In the genomic region with DNA sequence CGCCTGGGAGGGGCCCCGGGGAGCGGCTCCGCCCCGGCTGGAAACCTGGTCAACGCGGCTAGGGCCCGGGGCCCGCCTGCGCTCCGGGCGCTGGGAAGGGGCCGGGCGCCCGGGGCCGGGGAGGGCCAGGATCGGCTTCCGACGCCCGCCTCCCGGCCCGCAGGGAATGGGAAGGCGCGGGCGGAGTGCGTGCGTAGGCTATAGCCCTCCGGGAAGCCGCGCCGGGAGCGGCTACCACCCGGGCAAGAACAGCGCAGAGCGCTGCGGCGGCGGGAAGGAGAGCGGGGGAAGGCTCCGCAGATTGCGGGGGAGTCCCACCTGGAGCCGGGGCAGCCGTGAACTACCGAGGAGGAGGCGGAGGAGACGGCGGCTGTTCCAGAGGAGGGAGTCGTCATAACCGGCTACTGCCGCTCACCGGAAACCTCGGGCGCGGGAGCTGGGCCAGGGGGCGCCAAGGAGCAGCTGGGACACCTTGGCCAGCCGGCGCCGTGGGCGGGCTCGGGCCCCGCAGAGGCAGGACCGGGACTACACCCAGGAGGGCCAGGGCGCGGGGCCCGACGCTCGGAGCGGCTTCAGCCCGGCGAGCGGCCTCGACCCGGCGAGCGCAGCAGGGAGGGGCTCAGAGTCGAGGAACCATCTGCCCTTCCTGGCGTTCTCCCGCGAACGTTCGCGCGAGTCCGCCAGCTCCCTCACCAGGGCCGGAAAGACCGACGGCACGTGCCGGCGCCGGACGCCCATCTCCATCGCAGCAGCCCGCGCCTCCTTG, we compare ENCODE assay signal across 8 cellular contexts. TPM values are rescaled to one million over a fixed set of nuclear protein-coding genes. Genes with fewer than 3 reads are reported as not detected.
A peak's percentile ranks its signal among the peaks of the same experiment; 100 is the strongest.
DNase-seq lines count a peak whose midpoint lies in the region; ATAC-seq and TF ChIP-seq lines count a peak whose summit lies in the region.

A gene (minus strand): TSS at position 429 of the 766 bp plus-strand sequence. CDS start 3,838 bp downstream, outside the sequence.

- no peaks in the 10 kb centered on the region for H3K27me3 Mint-ChIP-seq in activated CD8-positive, alpha-beta T cell treated with anti-CD3 and anti-CD28 coated beads for 36 hours

- H3K9me3 Mint-ChIP-seq in activated CD8-positive, alpha-beta T cell treated with anti-CD3 and anti-CD28 coated beads for 36 hours, result peaks cover 1% of the 10 kb centered on the region

- intact Hi-C loops in activated CD8-positive, alpha-beta T cell treated with anti-CD3 and anti-CD28 coated beads for 36 hours (cut with micrococcal nuclease), result no loop called here

- H3K36me3 ChIP-seq in BJ (ENCODE audit: control insufficient read depth, insufficient read depth, low read length), result peaks cover 5% of the 10 kb centered on the region
- H3K36me3 ChIP-seq in lung (ENCODE audit: control insufficient read depth in 2 of 2, insufficient read depth in 2 of 2, low read length in 2 of 2), result peaks cover 0 to 4% of the 10 kb centered on the region in 2 donors

- H3K4me3 ChIP-seq in BJ (ENCODE audit: low read depth, low read length) (peak within 1 kb of the TSS; percentile 76), lung (peak within 1 kb of the TSS; percentile 89)

- peak within 1 kb of the TSS; percentile 99 to 100 for H3K27ac ChIP-seq in lung (ENCODE audit: low read depth in 1 of 2, low read length in 1 of 2)

- peaks cover 13% of the 10 kb centered on the region for H3K36me3 Mint-ChIP-seq in activated CD8-positive, alpha-beta T cell treated with anti-CD3 and anti-CD28 coated beads for 36 hours (ENCODE audit: low read depth)

- H3K27ac Mint-ChIP-seq in activated CD8-positive, alpha-beta T cell treated with anti-CD3 and anti-CD28 coated beads for 36 hours, result peak within 1 kb of the TSS; percentile 83

- DNase-seq in BJ (ENCODE audit: low read depth) (peak; percentile 39), NCI-H748 treated with DMSO at 0.1 percent for 48 hours (lab: John Stamatoyannopoulos, UW) (peak; percentile 4), ecto neural progenitor cell (ENCODE audit: low spot score) (peak; percentile 88), lung (ENCODE audit: low spot score) (peak; percentile 88)
- DNase-seq in activated CD8-positive, alpha-beta T cell treated with anti-CD3 and anti-CD28 coated beads for 36 hours, result peak; percentile 84
- DNase-seq in stimulated activated CD8-positive, alpha-beta memory T cell treated with anti-CD3 and anti-CD28 coated beads, Interleukin-12 subunit alpha, Interleukin-12 subunit beta, amount 100 ng/mL, for 1 hour (ENCODE audit: low read depth), result peak; percentile 64

- 0% methylated on average over 85 to 95 of the region's 95 CpGs for WGBS in lung, 2 donors

- POLR2A ChIA-PET in BJ (lab: Charles Lee), result no interaction called here
- POLR2A ChIA-PET in activated CD8-positive, alpha-beta T cell treated with anti-CD3 and anti-CD28 coated beads for 36 hours (lab: Charles Lee), result interaction anchor here (0.6 to 1.4 kb wide), 6 partner anchors 16 to 1567 kb away, joined by 3 to 5 read pairs (median 4); a partner anchor contains a TSS

- peak; percentile 58 for TF ChIP-seq CTCF in BJ (IDR thresholded peaks at IDR 0.05; ENCODE audit: insufficient read depth, low read depth, low read length)
- TF ChIP-seq CTCF in activated CD8-positive, alpha-beta T cell treated with anti-CD3 and anti-CD28 coated beads for 36 hours (IDR thresholded peaks at IDR 0.05), result peak; percentile 59
- peak; percentile 36 for TF ChIP-seq CTCF in lung (IDR thresholded peaks at IDR 0.05; ENCODE audit: control extremely low read depth, extremely low read depth)

- no peaks in the 10 kb centered on the region for H3K9me3 ChIP-seq in lung (ENCODE audit: control insufficient read depth in 2 of 2, insufficient read depth in 1 of 2, low read length in 1 of 2)

- H3K4me1 ChIP-seq in lung (ENCODE audit: control insufficient read depth in 2 of 2, insufficient read depth in 2 of 2, low read length in 2 of 2), result peaks cover 8 to 11% of the 10 kb centered on the region in 2 donors

- peaks cover 20% of the 10 kb centered on the region for H3K4me1 Mint-ChIP-seq in activated CD8-positive, alpha-beta T cell treated with anti-CD3 and anti-CD28 coated beads for 36 hours (ENCODE audit: low read depth)

- CTCF ChIA-PET in BJ (lab: Yijun Ruan, JAX), result interaction anchor here (0.8 to 1.7 kb wide), 6 partner anchors 9 to 64 kb away, joined by 3 to 7 read pairs (median 3); no protein-coding TSS in a partner anchor
- CTCF ChIA-PET in activated CD8-positive, alpha-beta T cell treated with anti-CD3 and anti-CD28 coated beads for 36 hours (lab: Charles Lee), result interaction anchor here (0.6 to 1.4 kb wide), 5 partner anchors 10 to 76 kb away, joined by 3 to 4 read pairs (median 3); no protein-coding TSS in a partner anchor

- no peaks in the 10 kb centered on the region for H3K27me3 ChIP-seq in BJ (ENCODE audit: control insufficient read depth, insufficient read depth, low read length)
- H3K27me3 ChIP-seq in lung (ENCODE audit: control insufficient read depth, insufficient read depth), result no peaks in the 10 kb centered on the region

- peak within 1 kb of the TSS; percentile 80 for H3K4me3 Mint-ChIP-seq in activated CD8-positive, alpha-beta T cell treated with anti-CD3 and anti-CD28 coated beads for 36 hours

- ATAC-seq in GM19023 (IDR thresholded peaks at IDR 0.05; ENCODE audit: unreplicated experiment), result peak; percentile 83
- peak; percentile 86 for ATAC-seq in HG03196 (IDR thresholded peaks at IDR 0.05; ENCODE audit: unreplicated experiment)
- ATAC-seq in activated CD8-positive, alpha-beta T cell treated with anti-CD3 and anti-CD28 coated beads for 36 hours, result peak; percentile 81
- ATAC-seq in lung (ENCODE audit: insufficient read depth, low FRiP score), result peak; percentile 91

RNA-seq across cellular contexts. Expression of the gene that starts here (rescaled TPM):
- polyA plus RNA-seq in BJ (2011; rRNA removed), result 18.9 and 31.2 TPM in 2 replicates
- 22.2 and 22.8 TPM in 2 replicates for polyA minus RNA-seq in BJ (2011; rRNA and poly(A)+ RNA removed)
- total RNA-seq in activated CD8-positive, alpha-beta T cell treated with anti-CD3 and anti-CD28 coated beads for 36 hours, result 1 to 10 TPM; 4.3 to 4.9 TPM
- total RNA-seq in lung, result 10 to 100 TPM; 35.5 to 54.7 TPM
- 10 to 100 TPM; 14.3 to 34.6 TPM for polyA plus RNA-seq in lung

Comparison
In these comparisons a context has a peak if more than half of its experiments do, and no peak if none do; other contexts are left out.
1. Peak in every context shown above with its lines: DNase-seq, ATAC-seq, H3K4me3 ChIP-seq and H3K27ac ChIP-seq.
2. RNA of the gene that starts here (total RNA-seq): 35.5 to 54.7 TPM in lung; 4.3 to 4.9 TPM in activated CD8-positive, alpha-beta T cell treated with anti-CD3 and anti-CD28 coated beads for 36 hours; every median in the first group is over 4 times any median in the second.
3. DNase-seq: peak in every context shown above with its lines; median percentile 88 in ecto neural progenitor cell; 88 in lung; 84 in activated CD8-positive, alpha-beta T cell treated with anti-CD3 and anti-CD28 coated beads for 36 hours; 64 in stimulated activated CD8-positive, alpha-beta memory T cell treated with anti-CD3 and anti-CD28 coated beads, Interleukin-12 subunit alpha, Interleukin-12 subunit beta, amount 100 ng/mL, for 1 hour; 39 in BJ; 4 in NCI-H748 treated with DMSO at 0.1 percent for 48 hours.